7 cellular contexts compared by ENCODE assay signal in genomic region chr1:223726380-223727001, GRCh38. TPM values are rescaled to one million over a fixed set of nuclear protein-coding genes. Genes with fewer than 3 reads are reported as not detected.
A peak's percentile ranks its signal among the peaks of the same experiment; 100 is the strongest.
DNase-seq lines count a peak whose midpoint lies in the region; ATAC-seq and TF ChIP-seq lines count a peak whose summit lies in the region.

No MANE protein-coding gene starts in this region.

- intact Hi-C loops in activated T-helper 1 cell treated with anti-CD3 and anti-CD28 coated beads, Interleukin-12 subunit alpha, Interleukin-12 subunit beta, Interleukin-2, Interleukin-4 antibody, amounts not matched to agents 30 ng/mL and 10 ng/mL and 1 ng/mL, durations not matched to agents 14 hours and 24 hours and 36 hours (cut with micrococcal nuclease): loop anchor here (1.0 to 10.0 kb wide), 10 partner anchors 10 to 461 kb away; partner anchors contain the start of gene FBXO28

- H2AFZ ChIP-seq in parathyroid adenoma: no peak overlapping the region

- peak overlapping the region; percentile 30 for H3K4me3 ChIP-seq in fibroblast of pulmonary artery (replicated peaks; ENCODE audit: low read depth, low read length)
- no peak overlapping the region for H3K4me3 ChIP-seq in parathyroid adenoma (ENCODE audit: low read depth, low read length)

- no peaks in the 10 kb centered on the region for H3K36me3 ChIP-seq in parathyroid adenoma (ENCODE audit: control insufficient read depth, insufficient read depth, low read length)

- peaks cover 10% of the 10 kb centered on the region for H3K4me1 ChIP-seq in parathyroid adenoma

- H3K27ac Mint-ChIP-seq in activated T-helper 1 cell treated with anti-CD3 and anti-CD28 coated beads, Interleukin-12 subunit alpha, Interleukin-12 subunit beta, Interleukin-2, Interleukin-4 antibody, amounts not matched to agents 30 ng/mL and 10 ng/mL and 1 ng/mL, durations not matched to agents 14 hours and 24 hours and 36 hours: peak overlapping the region; percentile 95
- H3K27ac Mint-ChIP-seq in type B pancreatic cell: peak overlapping the region; percentile 77

- H3K27me3 ChIP-seq in parathyroid adenoma (ENCODE audit: control insufficient read depth, insufficient read depth, low read length): no peaks in the 10 kb centered on the region

- H3K4me1 Mint-ChIP-seq in activated T-helper 1 cell treated with anti-CD3 and anti-CD28 coated beads, Interleukin-12 subunit alpha, Interleukin-12 subunit beta, Interleukin-2, Interleukin-4 antibody, amounts not matched to agents 30 ng/mL and 10 ng/mL and 1 ng/mL, durations not matched to agents 14 hours and 24 hours and 36 hours (ENCODE audit: low read depth): peaks cover 85% of the 10 kb centered on the region
- peaks cover 39% of the 10 kb centered on the region for H3K4me1 Mint-ChIP-seq in type B pancreatic cell (ENCODE audit: unreplicated experiment)

- H3K79me2 ChIP-seq in parathyroid adenoma: peaks cover 4% of the 10 kb centered on the region

- TF ChIP-seq CTCF in fibroblast of pulmonary artery (IDR thresholded peaks at IDR 0.05; ENCODE audit: low read length, missing control alignments) (no peak), parathyroid adenoma (IDR thresholded peaks at IDR 0.05) (no peak), type B pancreatic cell (conservative IDR thresholded peaks at IDR 0.05) (no peak)

- H3K36me3 Mint-ChIP-seq in activated T-helper 1 cell treated with anti-CD3 and anti-CD28 coated beads, Interleukin-12 subunit alpha, Interleukin-12 subunit beta, Interleukin-2, Interleukin-4 antibody, amounts not matched to agents 30 ng/mL and 10 ng/mL and 1 ng/mL, durations not matched to agents 14 hours and 24 hours and 36 hours (ENCODE audit: low read depth): peaks cover 63% of the 10 kb centered on the region
- peaks cover 43% of the 10 kb centered on the region for H3K36me3 Mint-ChIP-seq in type B pancreatic cell

- no peaks in the 10 kb centered on the region for H3K9me3 ChIP-seq in parathyroid adenoma (ENCODE audit: control insufficient read depth, low read length)

- peak overlapping the region; percentile 77 for H3K4me3 Mint-ChIP-seq in activated T-helper 1 cell treated with anti-CD3 and anti-CD28 coated beads, Interleukin-12 subunit alpha, Interleukin-12 subunit beta, Interleukin-2, Interleukin-4 antibody, amounts not matched to agents 30 ng/mL and 10 ng/mL and 1 ng/mL, durations not matched to agents 14 hours and 24 hours and 36 hours
- H3K4me3 Mint-ChIP-seq in type B pancreatic cell: peak overlapping the region; percentile 57

- DNase-seq in OCI-M1 (lab: John Stamatoyannopoulos, UW): peak; percentile 78
- peak; percentile 86 for DNase-seq in activated T-helper 1 cell treated with anti-CD3 and anti-CD28 coated beads, Interleukin-12 subunit alpha, Interleukin-12 subunit beta, Interleukin-2, Interleukin-4 antibody, amounts not matched to agents 30 ng/mL and 10 ng/mL and 1 ng/mL, durations not matched to agents 14 hours and 24 hours and 36 hours (ENCODE audit: low spot score)
- peak; percentile 95 for DNase-seq in fibroblast of pulmonary artery (ENCODE audit: low read depth)
- no peak for DNase-seq in type B pancreatic cell (ENCODE audit: extremely low spot score, unreplicated experiment)

- no peaks in the 10 kb centered on the region for H3K9me3 Mint-ChIP-seq in activated T-helper 1 cell treated with anti-CD3 and anti-CD28 coated beads, Interleukin-12 subunit alpha, Interleukin-12 subunit beta, Interleukin-2, Interleukin-4 antibody, amounts not matched to agents 30 ng/mL and 10 ng/mL and 1 ng/mL, durations not matched to agents 14 hours and 24 hours and 36 hours
- H3K9me3 Mint-ChIP-seq in type B pancreatic cell: no peaks in the 10 kb centered on the region

- no peak overlapping the region for H3K9ac ChIP-seq in parathyroid adenoma

- no peaks in the 10 kb centered on the region for H3K27me3 Mint-ChIP-seq in activated T-helper 1 cell treated with anti-CD3 and anti-CD28 coated beads, Interleukin-12 subunit alpha, Interleukin-12 subunit beta, Interleukin-2, Interleukin-4 antibody, amounts not matched to agents 30 ng/mL and 10 ng/mL and 1 ng/mL, durations not matched to agents 14 hours and 24 hours and 36 hours (ENCODE audit: insufficient read depth)
- no peaks in the 10 kb centered on the region for H3K27me3 Mint-ChIP-seq in type B pancreatic cell

- H3K4me2 ChIP-seq in parathyroid adenoma (ENCODE audit: low read length): no peak overlapping the region

- H3K27ac ChIP-seq in parathyroid adenoma: peak overlapping the region; percentile 49

- ATAC-seq in GM18867 (IDR thresholded peaks at IDR 0.05; ENCODE audit: unreplicated experiment) (peak; percentile 90), HG02973 (IDR thresholded peaks at IDR 0.05; ENCODE audit: unreplicated experiment) (peak; percentile 95)

RNA-seq across cellular contexts. Expression of gene CAPN2, which starts 14.2 kb away (rescaled TPM):
- total RNA-seq in activated T-helper 1 cell treated with anti-CD3 and anti-CD28 coated beads, Interleukin-12 subunit alpha, Interleukin-12 subunit beta, Interleukin-2, Interleukin-4 antibody, amounts not matched to agents 30 ng/mL and 10 ng/mL and 1 ng/mL, durations not matched to agents 14 hours and 24 hours and 36 hours: 66.3 and 70.4 TPM in 2 replicates
- 111 and 120 TPM in 2 replicates for total RNA-seq in type B pancreatic cell (ENCODE audit: low replicate concordance)
